Comparison of ENCODE assay signal across 20 cellular contexts in genomic region chr14:55201219-55202096, GRCh38. TPM values are rescaled to one million over a fixed set of nuclear protein-coding genes. Genes with fewer than 3 reads are reported as not detected.
DNase-seq lines count a peak whose midpoint lies in the region; ATAC-seq, FAIRE-seq and TF ChIP-seq lines count a peak whose summit lies in the region.
"Had no signal": no experiment of that assay in that cellular context is flagged by ENCODE, and none has a peak within 500 bp of the region (broad histone marks: within the 10 kb centered on the region; RNA-seq: fewer than 3 reads in every experiment).

No MANE protein-coding gene starts in this region.

- H3K27ac ChIP-seq in HepG2 (ENCODE audit: extremely low read length, insufficient read depth, low read length) (no peak overlapping the region), right lobe of liver (no peak overlapping the region), iPS DF 6.9 (ENCODE audit: low read length) (no peak overlapping the region)
- H3K27ac ChIP-seq: 22Rv1, GM23248 had no signal

- H4K20me1 ChIP-seq in HepG2 (ENCODE audit: insufficient read depth, low read length), result no peaks in the 10 kb centered on the region

- H3K27me3 Mint-ChIP-seq in nephron progenitor cell (ENCODE audit: low read depth, poor library complexity), result peaks cover 4% of the 10 kb centered on the region

- no peaks in the 10 kb centered on the region for H3K27me3 ChIP-seq in HepG2 (ENCODE audit: control insufficient read depth in 1 of 2, insufficient read depth in 2 of 2, low read length in 2 of 2)
- H3K27me3 ChIP-seq in right lobe of liver, result no peaks in the 10 kb centered on the region
- no peaks in the 10 kb centered on the region for H3K27me3 ChIP-seq in iPS DF 6.9 (ENCODE audit: control insufficient read depth, insufficient read depth, low read length)

- H3K36me3 ChIP-seq in HepG2 (replicated peaks in 1 of 2; ENCODE audit: control insufficient read depth in 1 of 2, insufficient read depth in 2 of 2, low read length in 2 of 2) (no peaks in the 10 kb centered on the region), right lobe of liver (no peaks in the 10 kb centered on the region), iPS DF 6.9 (ENCODE audit: control insufficient read depth, insufficient read depth, low read length) (no peaks in the 10 kb centered on the region)

- WGBS in HepG2 (ENCODE audit: low lambda C conversion rate), result 32% methylated on average over 17 of the region's 17 CpGs
- WGBS in right lobe of liver (ENCODE audit: insufficient coverage, low coverage, low lambda C conversion rate, missing lambda C conversion rate), result 88% methylated on average over 14 of the region's 17 CpGs
- no CpG with 5 or more reads among the region's 17 CpGs for WGBS in iPS DF 6.9 (ENCODE audit: insufficient coverage, insufficient read length)

- no peak overlapping the region for H3K4me3 Mint-ChIP-seq in nephron progenitor cell
- H3K4me3 Mint-ChIP-seq: B cell; CD4-positive, CD25-positive, alpha-beta regulatory T cell had no signal

- no peaks in the 10 kb centered on the region for H3K36me3 Mint-ChIP-seq in nephron progenitor cell (ENCODE audit: low read depth)

- H3K27ac Mint-ChIP-seq in nephron progenitor cell, result peak overlapping the region; percentile 49
- H3K27ac Mint-ChIP-seq: B cell; CD4-positive, CD25-positive, alpha-beta regulatory T cell had no signal

- no peaks in the 10 kb centered on the region for H3K79me2 ChIP-seq in HepG2 (ENCODE audit: insufficient read depth, low read length)

- DNase-seq in HepG2 (ENCODE audit: low spot score) (peak; percentile 24), right lobe of liver (no peak), iPS DF 6.9 (ENCODE audit: low read depth, low spot score) (peak; percentile 7), nephron progenitor cell (no peak), NCI-H510A treated with DMSO at 0.1 percent for 48 hours (lab: John Stamatoyannopoulos, UW) (no peak)
- DNase-seq: Caco-2; CD4-positive, CD25-positive, alpha-beta regulatory T cell; DMS153; EL; GM23248; NCI-H187; NCI-H345; NCI-H526 treated with DMSO at 0.1 percent for 48 hours; OCI-M1; SHP77 treated with DMSO at 0.1 percent for 48 hours had no signal

- BruUV-seq in HepG2 (replicated peaks; lab: Mats Ljungman, UMichigan), result no TSS peak

- no peak for TF ChIP-seq CTCF in HepG2 (CRISPR knock-in tag; IDR thresholded peaks at IDR 0.05)
- TF ChIP-seq CTCF in right lobe of liver (IDR thresholded peaks at IDR 0.05), result no peak
- no peak for TF ChIP-seq CTCF in nephron progenitor cell (IDR thresholded peaks at IDR 0.05)

- no peaks in the 10 kb centered on the region for H3K9me3 Mint-ChIP-seq in nephron progenitor cell
- H3K9me3 Mint-ChIP-seq: CD4-positive, CD25-positive, alpha-beta regulatory T cell had no signal

- POLR2A ChIA-PET in HepG2 (lab: Yijun Ruan, JAX), result no interaction called here

- H3K4me1 ChIP-seq in HepG2 (ENCODE audit: insufficient read depth, low read length) (peaks cover 18% of the 10 kb centered on the region), right lobe of liver (no peaks in the 10 kb centered on the region), iPS DF 6.9 (ENCODE audit: control insufficient read depth, insufficient read depth, low read length) (peaks cover 1% of the 10 kb centered on the region; the same call in 1 of the 2 replicates)

- H3K4me1 Mint-ChIP-seq in nephron progenitor cell, result peaks cover 8% of the 10 kb centered on the region
- H3K4me1 Mint-ChIP-seq: B cell; CD4-positive, CD25-positive, alpha-beta regulatory T cell had no signal

- H3K4me2 ChIP-seq in HepG2 (ENCODE audit: low read depth, low read length), result peak overlapping the region; percentile 39

- H3K9me3 ChIP-seq in HepG2 (ENCODE audit: low read length) (no peaks in the 10 kb centered on the region), right lobe of liver (no peaks in the 10 kb centered on the region), iPS DF 6.9 (ENCODE audit: control insufficient read depth, insufficient read depth, low read length) (no peaks in the 10 kb centered on the region)
- H3K9me3 ChIP-seq: Caco-2 had no signal

- in situ Hi-C loops in HepG2 (cut with HindIII; ENCODE audit: extremely low pct_ligation_motif_present, low pct_unique_long_range_greater_than_20kb), result no loop called here

- no peak overlapping the region for H3K9ac ChIP-seq in HepG2 (ENCODE audit: insufficient read depth, low read depth, low read length)
- H3K9ac ChIP-seq: GM23248 had no signal

- TF ChIP-seq POLR2A in HepG2 (IDR thresholded peaks at IDR 0.05; ENCODE audit: insufficient read depth in 1 of 2, low read depth in 2 of 2, low read length in 2 of 2) (no peak), right lobe of liver (IDR thresholded peaks at IDR 0.05) (no peak)

- peak overlapping the region in 2 of 3 experiments; percentile 24 to 26; a peak in 3 of 6 replicates for H3K4me3 ChIP-seq in HepG2 (replicated peaks in 1 of 3; ENCODE audit: insufficient read depth in 1 of 3, low read depth in 2 of 3, low read length in 3 of 3)
- H3K4me3 ChIP-seq in right lobe of liver, result no peak overlapping the region
- H3K4me3 ChIP-seq in iPS DF 6.9 (ENCODE audit: low read length), result no peak overlapping the region
- H3K4me3 ChIP-seq: GM23248 had no signal

- FAIRE-seq in HepG2 (lab: Jason Lieb, UNC), result no peak

- H2AFZ ChIP-seq in HepG2 (ENCODE audit: low read length), result no peak overlapping the region
- H2AFZ ChIP-seq: GM23248 had no signal

- ATAC-seq in HepG2 (peak; percentile 65), right lobe of liver (no peak), GM21515 (IDR thresholded peaks at IDR 0.05; ENCODE audit: unreplicated experiment) (no peak), GM19351 (IDR thresholded peaks at IDR 0.05; ENCODE audit: unreplicated experiment) (no peak), GM18502 (IDR thresholded peaks at IDR 0.05; ENCODE audit: poor library complexity, unreplicated experiment) (no peak)

- CTCF ChIA-PET in HepG2 (lab: Yijun Ruan, JAX; ENCODE audit: low intra/inter-chr PET ratio, low total read pairs), result no interaction called here

- intact Hi-C loops in HepG2 (cut with micrococcal nuclease; ENCODE audit: unreplicated experiment), result no loop called here
- intact Hi-C loops in right lobe of liver (cut with DNase I), result no loop called here

- TF ChIP-seq EP300 in HepG2 (IDR thresholded peaks at IDR 0.05; ENCODE audit: low read depth in 2 of 2, low read length in 2 of 2), result no peak
- TF ChIP-seq EP300 in HepG2 (CRISPR knock-in tag; IDR thresholded peaks at IDR 0.05; ENCODE audit: borderline replicate concordance), result no peak

- TF ChIP-seq RAD21 in HepG2 (CRISPR knock-in tag; IDR thresholded peaks at IDR 0.05), result no peak

TF ChIP-seq in HepG2, 621 proteins besides CTCF, POLR2A, EP300 and RAD21 (continues in another document):
- peak; percentile 22; the same call in 1 of the 2 replicates for TF ChIP-seq ZNF687 (CRISPR knock-in tag; IDR thresholded peaks at IDR 0.05)
- no peak for TF ChIP-seq RBFOX2 (IDR thresholded peaks at IDR 0.05; ENCODE audit: low read depth, low read length)

RNA-seq across cellular contexts. Expression of gene DLGAP5, which starts 10.1 kb away (rescaled TPM):
- total RNA-seq in HepG2 (2016; rRNA removed; fragmentation: Illumina TruSeq; extraction: Trizol), result 55.8 and 80.1 TPM in 2 replicates
- 6.7 and 8.3 TPM in 2 replicates for total RNA-seq in HepG2 (2016; cell fraction: cytosol; rRNA removed; fragmentation: Illumina TruSeq; extraction: Trizol; ENCODE audit: low read depth)
- 58.3 and 80.7 TPM in 2 replicates for total RNA-seq in HepG2 (2016; cell fraction: insoluble cytoplasmic fraction; rRNA removed; fragmentation: Illumina TruSeq; extraction: Trizol)
- 16.7 and 20.1 TPM in 2 replicates for total RNA-seq in HepG2 (2016; cell fraction: membrane; rRNA removed; fragmentation: Illumina TruSeq; extraction: Trizol)
- 61.3 and 66.5 TPM in 2 replicates for total RNA-seq in HepG2 (2016; cell fraction: nucleus; rRNA removed; fragmentation: Illumina TruSeq; extraction: Trizol)
- polyA plus RNA-seq in HepG2 (2011; rRNA removed), result 4.4 and 7.7 TPM in 2 replicates
- 2.3 and 2.7 TPM in 2 replicates for polyA plus RNA-seq in HepG2 (2011; cell fraction: cytosol; rRNA removed)
- polyA plus RNA-seq in HepG2 (2011; cell fraction: nucleus; rRNA removed), result 4.1 and 4.4 TPM in 2 replicates
- 5.2 and 15.0 TPM in 2 replicates for polyA plus RNA-seq in HepG2 (2012)
- polyA plus RNA-seq in HepG2 (2016; cell fraction: cytosol; fragmentation: Illumina TruSeq; extraction: Trizol; ENCODE audit: low read depth), result 2.3 and 3.0 TPM in 2 replicates
- 49.1 and 49.3 TPM in 2 replicates for polyA plus RNA-seq in HepG2 (2016; cell fraction: insoluble cytoplasmic fraction; fragmentation: Illumina TruSeq; extraction: Trizol; ENCODE audit: low read depth)
- polyA plus RNA-seq in HepG2 (2016; cell fraction: membrane; fragmentation: Illumina TruSeq; extraction: Trizol; ENCODE audit: low read depth), result 6.1 and 7.6 TPM in 2 replicates
- 53.5 and 54.9 TPM in 2 replicates for polyA plus RNA-seq in HepG2 (2016; cell fraction: nucleus; fragmentation: Illumina TruSeq; extraction: Trizol; ENCODE audit: insufficient read depth, low read depth)
- polyA minus RNA-seq in HepG2 (2011; rRNA and poly(A)+ RNA removed; ENCODE audit: low replicate concordance), result 1.9 and 10.0 TPM in 2 replicates
- 5.5 and 9.6 TPM in 2 replicates for polyA minus RNA-seq in HepG2 (2011; cell fraction: cytosol; rRNA and poly(A)+ RNA removed)
- polyA minus RNA-seq in HepG2 (2011; cell fraction: nucleus; rRNA and poly(A)+ RNA removed), result 20.6 and 24.6 TPM in 2 replicates
- total RNA-seq in right lobe of liver, result 1 to 10 TPM in 2 of 6 experiments, under 1 TPM in 3, not detected in 1; 0.27 to 1.3 (median 0.86) TPM
- total RNA-seq: B cell had no signal

Comparison
In these comparisons a context has a peak if more than half of its experiments do, and no peak if none do; other contexts are left out.
1. DNase-seq: peak in HepG2 (single experiment) and iPS DF 6.9 (single experiment); none in right lobe of liver (0 of 3), nephron progenitor cell (single experiment) and NCI-H510A treated with DMSO at 0.1 percent for 48 hours (single experiment).
2. H3K4me3 ChIP-seq: peak in HepG2 (2 of 3); none in right lobe of liver (0 of 3) and iPS DF 6.9 (single experiment).